ENCODE assay signal across 1 cellular context in genomic region chr15:68555348-68556037, GRCh38.
TF ChIP-seq lines count a peak whose summit lies in the region.

No MANE protein-coding gene starts in this region.

TF ChIP-seq in H1, 55 proteins besides CTCF, POLR2A, EP300 and RAD21 (continued from another document):
- TF ChIP-seq CBX8 (IDR thresholded peaks at IDR 0.05; ENCODE audit: borderline replicate concordance, low read depth, low read length) = no peak
- TF ChIP-seq GTF2F1 (IDR thresholded peaks at IDR 0.05; ENCODE audit: borderline replicate concordance, low read depth, low read length) = no peak
- TF ChIP-seq TAF1 (IDR thresholded peaks at IDR 0.05; ENCODE audit: low read depth, low read length) = no peak
- TF ChIP-seq ASH2L (IDR thresholded peaks at IDR 0.05; ENCODE audit: low read length) = no peak
- TF ChIP-seq TAF7 (optimal IDR thresholded peaks at IDR 0.05; ENCODE audit: borderline replicate concordance, low read depth, low read length) = no peak
- TF ChIP-seq KDM4A (IDR thresholded peaks at IDR 0.05; ENCODE audit: low read depth, low read length, severe bottlenecking) = no peak
- no peak for TF ChIP-seq NRF1 (IDR thresholded peaks at IDR 0.05; ENCODE audit: low read depth, low read length)
- TF ChIP-seq HDAC6 (IDR thresholded peaks at IDR 0.05; ENCODE audit: low read depth, low read length) = no peak
- TF ChIP-seq RXRA (IDR thresholded peaks at IDR 0.05; ENCODE audit: insufficient read depth, low read depth, low read length) = no peak
- TF ChIP-seq PHF8 (conservative IDR thresholded peaks at IDR 0.05; ENCODE audit: low read depth, low read length) = no peak
- TF ChIP-seq GABPA (IDR thresholded peaks at IDR 0.05; ENCODE audit: borderline replicate concordance, insufficient read depth, low read length) = no peak
- TF ChIP-seq POLR2AphosphoS5 (IDR thresholded peaks at IDR 0.05; ENCODE audit: low read depth, low read length) = no peak
